ENCODE assay signal across 26 cellular contexts in the genomic region with DNA sequence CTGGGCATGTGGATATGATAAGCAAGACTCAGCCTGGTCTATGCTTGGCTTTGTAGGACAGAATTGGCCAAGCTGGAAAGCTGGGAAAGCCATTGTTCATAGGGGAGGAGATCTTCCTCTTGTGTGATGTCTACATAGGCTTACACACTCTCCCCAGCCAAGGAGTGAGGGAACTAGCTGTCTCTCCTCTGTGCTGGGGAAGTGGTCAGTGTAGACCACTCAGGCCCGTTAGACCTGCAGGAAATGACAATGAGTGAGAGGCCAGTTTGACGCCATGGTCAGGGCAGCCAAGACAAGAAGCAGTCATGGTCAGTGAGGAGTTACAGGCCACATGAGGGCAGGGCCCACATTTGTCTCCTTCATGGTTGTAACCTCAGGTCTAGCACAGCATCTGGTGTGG.
DNase-seq lines count a peak whose midpoint lies in the region; ATAC-seq and TF ChIP-seq lines count a peak whose summit lies in the region.
"Had no signal": no experiment of that assay in that cellular context is flagged by ENCODE, and none has a peak within 500 bp of the region (broad histone marks: within the 10 kb centered on the region; RNA-seq: fewer than 3 reads in every experiment).

No MANE protein-coding gene starts in this region.

- H3K4me1 ChIP-seq in endodermal cell (ENCODE audit: control insufficient read depth, insufficient read depth, low read length): no peaks in the 10 kb centered on the region
- H3K4me1 ChIP-seq: BE2C, BLaER1 had no signal

- H3K4me1 Mint-ChIP-seq in endodermal cell (no peaks in the 10 kb centered on the region), type B pancreatic cell (ENCODE audit: unreplicated experiment) (peaks cover 7% of the 10 kb centered on the region)
- no peaks in the 10 kb centered on the region for H3K4me1 Mint-ChIP-seq in stimulated activated effector memory CD8-positive, alpha-beta T cell treated with anti-CD3 and anti-CD28 coated beads, Interleukin-12 subunit alpha, Interleukin-12 subunit beta, amount 100 ng/mL, for 72 hours
- H3K4me1 Mint-ChIP-seq: CD14-positive monocyte; CD4-positive, alpha-beta memory T cell; CD4-positive, CD25-positive, alpha-beta regulatory T cell; CD8-positive, alpha-beta memory T cell had no signal

- no peaks in the 10 kb centered on the region for H3K36me3 Mint-ChIP-seq in endodermal cell (ENCODE audit: low read depth)
- no peaks in the 10 kb centered on the region for H3K36me3 Mint-ChIP-seq in stimulated activated effector memory CD8-positive, alpha-beta T cell treated with anti-CD3 and anti-CD28 coated beads, Interleukin-12 subunit alpha, Interleukin-12 subunit beta, amount 100 ng/mL, for 72 hours
- H3K36me3 Mint-ChIP-seq in type B pancreatic cell: no peaks in the 10 kb centered on the region
- H3K36me3 Mint-ChIP-seq: CD14-positive monocyte; CD4-positive, alpha-beta memory T cell; CD4-positive, CD25-positive, alpha-beta regulatory T cell; CD8-positive, alpha-beta memory T cell had no signal

- H3K9me3 ChIP-seq in endodermal cell (ENCODE audit: control insufficient read depth, low read length): peaks cover 13% of the 10 kb centered on the region

- H3K4me3 ChIP-seq in endodermal cell (ENCODE audit: low read length): no peak overlapping the region
- H3K4me3 ChIP-seq: BLaER1, GM12878 had no signal

- 94 to 100% methylated on average over 2 of the region's 2 CpGs for WGBS in endodermal cell (ENCODE audit: insufficient coverage in 1 of 2, insufficient read length in 1 of 2), 2 experiments

- POLR2A ChIA-PET in RWPE1 (lab: Yijun Ruan, JAX; ENCODE audit: low non-redundant PET): no interaction called here

- H3K9ac ChIP-seq in endodermal cell (ENCODE audit: extremely low read depth, low read length, poor library complexity, severe bottlenecking): no peak overlapping the region
- H3K9ac ChIP-seq: BLaER1 had no signal

- no peaks in the 10 kb centered on the region for H3K36me3 ChIP-seq in endodermal cell (ENCODE audit: control insufficient read depth, insufficient read depth, low read length)
- H3K36me3 ChIP-seq: BE2C, BLaER1 had no signal

- CTCF ChIA-PET in RWPE1 (lab: Yijun Ruan, JAX): no interaction called here

- DNase-seq in endodermal cell (peak; percentile 5), islet precursor cell (peak; percentile 22), type B pancreatic cell (ENCODE audit: extremely low spot score, unreplicated experiment) (peak; percentile 39), amygdala (lab: John Stamatoyannopoulos, UW) (no peak), RWPE1 (ENCODE audit: low spot score) (no peak), NCI-H1105 treated with DMSO at 0.1 percent for 48 hours (lab: John Stamatoyannopoulos, UW) (no peak)
- DNase-seq in stimulated activated effector memory CD8-positive, alpha-beta T cell treated with anti-CD3 and anti-CD28 coated beads, Interleukin-12 subunit alpha, Interleukin-12 subunit beta, amount 100 ng/mL, for 72 hours (ENCODE audit: low spot score in 2 of 2): peak in 1 of 2 donors; percentile 38
- DNase-seq: 8988T; ACHN; BE2C; C1 segment of cervical spinal cord; CD4-positive, alpha-beta memory T cell; CD4-positive, CD25-positive, alpha-beta regulatory T cell; CD8-positive, alpha-beta memory T cell; COR-L47; DMS 273 treated with DMSO at 0.1 percent for 48 hours; DMS153; DMS53; DMS79; DND-41; EL; GDM1 had no signal

- H3K27me3 Mint-ChIP-seq in endodermal cell (ENCODE audit: insufficient read depth) (no peaks in the 10 kb centered on the region), type B pancreatic cell (peaks cover 5% of the 10 kb centered on the region)
- H3K27me3 Mint-ChIP-seq: CD4-positive, alpha-beta memory T cell had no signal

- ATAC-seq in stimulated activated effector memory CD8-positive, alpha-beta T cell treated with anti-CD3 and anti-CD28 coated beads, Interleukin-12 subunit alpha, Interleukin-12 subunit beta, amount 100 ng/mL, for 72 hours: peak; percentile 21
- ATAC-seq in GM21515 (IDR thresholded peaks at IDR 0.05; ENCODE audit: unreplicated experiment): no peak
- ATAC-seq: GM12878 had no signal

- H3K27me3 ChIP-seq in endodermal cell (ENCODE audit: control insufficient read depth, insufficient read depth, low read length, poor library complexity, severe bottlenecking): no peaks in the 10 kb centered on the region
- H3K27me3 ChIP-seq: BE2C, BLaER1 had no signal

- H3K9me3 Mint-ChIP-seq in endodermal cell (no peaks in the 10 kb centered on the region), type B pancreatic cell (no peaks in the 10 kb centered on the region)
- H3K9me3 Mint-ChIP-seq in stimulated activated effector memory CD8-positive, alpha-beta T cell treated with anti-CD3 and anti-CD28 coated beads, Interleukin-12 subunit alpha, Interleukin-12 subunit beta, amount 100 ng/mL, for 72 hours: no peaks in the 10 kb centered on the region
- H3K9me3 Mint-ChIP-seq: CD4-positive, alpha-beta memory T cell; CD4-positive, CD25-positive, alpha-beta regulatory T cell; CD8-positive, alpha-beta memory T cell had no signal

- H3K4me3 Mint-ChIP-seq in endodermal cell (no peak overlapping the region), type B pancreatic cell (no peak overlapping the region)
- no peak overlapping the region for H3K4me3 Mint-ChIP-seq in stimulated activated effector memory CD8-positive, alpha-beta T cell treated with anti-CD3 and anti-CD28 coated beads, Interleukin-12 subunit alpha, Interleukin-12 subunit beta, amount 100 ng/mL, for 72 hours
- H3K4me3 Mint-ChIP-seq: CD14-positive monocyte; CD4-positive, alpha-beta memory T cell; CD4-positive, CD25-positive, alpha-beta regulatory T cell; CD8-positive, alpha-beta memory T cell had no signal

- H3K27ac Mint-ChIP-seq in endodermal cell: no peak overlapping the region
- no peak overlapping the region for H3K27ac Mint-ChIP-seq in stimulated activated effector memory CD8-positive, alpha-beta T cell treated with anti-CD3 and anti-CD28 coated beads, Interleukin-12 subunit alpha, Interleukin-12 subunit beta, amount 100 ng/mL, for 72 hours
- no peak overlapping the region for H3K27ac Mint-ChIP-seq in type B pancreatic cell
- H3K27ac Mint-ChIP-seq: CD14-positive monocyte; CD4-positive, alpha-beta memory T cell; CD4-positive, CD25-positive, alpha-beta regulatory T cell; CD8-positive, alpha-beta memory T cell had no signal

- no peak for TF ChIP-seq CTCF in endodermal cell (conservative IDR thresholded peaks at IDR 0.05)
- TF ChIP-seq CTCF in type B pancreatic cell (conservative IDR thresholded peaks at IDR 0.05): no peak
- no peak for TF ChIP-seq CTCF in RWPE1 (conservative IDR thresholded peaks at IDR 0.05; ENCODE audit: low read depth)

- H3K27ac ChIP-seq in endodermal cell (ENCODE audit: low read depth, low read length) (no peak overlapping the region), RWPE1 (no peak overlapping the region)
- H3K27ac ChIP-seq: BLaER1 had no signal

Comparison
In these comparisons a context has a peak if more than half of its experiments do, and no peak if none do; other contexts are left out.
1. DNase-seq: peak in endodermal cell (single experiment), islet precursor cell (single experiment) and type B pancreatic cell (single experiment); none in amygdala (0 of 56), RWPE1 (single experiment) and NCI-H1105 treated with DMSO at 0.1 percent for 48 hours (single experiment).